ENCODE assay signal across 33 cellular contexts in the genomic region with DNA sequence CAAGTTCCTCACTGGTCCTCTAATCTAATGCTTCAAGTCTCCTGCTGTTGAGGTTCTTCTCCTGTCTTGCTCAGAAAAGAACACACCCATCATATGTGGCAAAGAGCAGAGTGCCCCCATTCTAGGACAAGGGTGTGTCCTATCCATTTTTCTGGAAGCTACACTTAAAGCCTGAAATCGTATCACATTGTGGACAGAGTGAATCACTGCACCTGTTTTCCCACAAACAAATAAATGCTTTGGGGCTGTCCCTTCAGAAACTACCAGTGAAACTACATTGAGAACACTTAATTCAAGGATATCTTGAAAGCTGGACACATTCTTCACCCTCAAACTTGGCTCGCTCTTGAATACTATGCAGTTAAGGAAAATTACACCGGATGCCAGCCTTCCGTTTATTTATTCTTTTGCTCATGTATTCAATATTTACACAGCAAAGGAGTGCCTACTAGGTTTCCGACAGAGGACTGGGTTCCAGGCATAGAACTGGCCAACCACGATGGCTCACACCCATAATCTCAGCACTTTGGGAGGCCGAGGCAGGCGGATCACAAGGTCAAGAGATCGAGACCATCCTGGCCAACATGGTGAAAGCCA.
"Had no signal": no experiment of that assay in that cellular context is flagged by ENCODE, and none has a peak within 500 bp of the region (broad histone marks: within the 10 kb centered on the region; RNA-seq: fewer than 3 reads in every experiment).

No MANE protein-coding gene starts in this region.

- H3K36me3 ChIP-seq: brain microvascular endothelial cell, WERI-Rb-1 had no signal

- H3K4me3 ChIP-seq: K562 had no signal

- ATAC-seq: activated CD8-positive, alpha-beta T cell treated with anti-CD3 and anti-CD28 coated beads for 36 hours; activated T-cell treated with anti-CD3 and anti-CD28 coated beads, Interleukin-2, amount 50 U/mL, for 72 hours; activated T-helper 17 cell treated with anti-CD3 and anti-CD28 coated beads, Interleukin-2, amount 50 U/mL, for 72 hours; K562; PC-3; Right ventricle myocardium inferior; SK-N-SH treated with all-trans-retinoic acid at 6 μM for 48 hours; T-cell; T-helper 17 cell had no signal

- H3K4me3 Mint-ChIP-seq: activated CD8-positive, alpha-beta T cell treated with anti-CD3 and anti-CD28 coated beads for 36 hours; activated naive CD8-positive, alpha-beta T cell treated with anti-CD3 and anti-CD28 coated beads for 36 hours; activated T-cell treated with anti-CD3 and anti-CD28 coated beads, Interleukin-2, amount 50 U/mL, for 72 hours; activated T-helper 17 cell treated with anti-CD3 and anti-CD28 coated beads, Interleukin-2, amount 50 U/mL, for 72 hours; T-cell; T-helper 17 cell had no signal

- H3K36me3 Mint-ChIP-seq: activated naive CD8-positive, alpha-beta T cell treated with anti-CD3 and anti-CD28 coated beads for 36 hours; T-cell had no signal

- H3K27ac ChIP-seq: brain microvascular endothelial cell, RWPE1, WERI-Rb-1 had no signal

- H3K4me1 Mint-ChIP-seq: activated naive CD8-positive, alpha-beta T cell treated with anti-CD3 and anti-CD28 coated beads for 36 hours; activated T-helper 17 cell treated with anti-CD3 and anti-CD28 coated beads, Interleukin-2, amount 50 U/mL, for 72 hours; T-cell; T-helper 17 cell had no signal

- H3K27me3 ChIP-seq: brain microvascular endothelial cell had no signal

- DNase-seq: activated CD8-positive, alpha-beta T cell treated with anti-CD3 and anti-CD28 coated beads for 36 hours; activated effector memory CD4-positive, alpha-beta T cell treated with anti-CD3 and anti-CD28 coated beads, Interleukin-2, amount 50 U/mL, for 16 hours; activated naive CD4-positive, alpha-beta T cell; activated naive CD4-positive, alpha-beta T cell treated with anti-CD3 and anti-CD28 coated beads, Interleukin-2, amount 50 U/mL, for 16 hours; activated naive CD8-positive, alpha-beta T cell treated with anti-CD3 and anti-CD28 coated beads for 36 hours; activated T-cell treated with anti-CD3 and anti-CD28 coated beads, Interleukin-2, amount 50 U/mL, for 1 hour; activated T-cell treated with anti-CD3 and anti-CD28 coated beads, Interleukin-2, amount 50 U/mL, for 72 hours; amniotic stem cell; aorta; brain microvascular endothelial cell; central memory CD4-positive, alpha-beta T cell; Karpas-422; MM.1S; MV-4-11; NCI-H1092; NCI-H1436 treated with DMSO at 0.1 percent for 48 hours; NCI-H187; NCI-H2081 treated with DMSO at 0.1 percent for 48 hours; NCI-H226; NCI-H446 treated with DMSO at 0.1 percent for 48 hours; NCI-H524 treated with DMSO at 0.1 percent for 48 hours; NCI-H748 treated with DMSO at 0.1 percent for 48 hours; NK-92 treated with Interleukin-12 subunit alpha and Interleukin-12 subunit beta, amount 100 ng/mL, for 24 hours; PC-3; SIG-M5; T-cell; T-helper 17 cell; WERI-Rb-1 had no signal

- H3K27ac Mint-ChIP-seq: activated CD8-positive, alpha-beta T cell treated with anti-CD3 and anti-CD28 coated beads for 36 hours; activated naive CD8-positive, alpha-beta T cell treated with anti-CD3 and anti-CD28 coated beads for 36 hours; activated T-cell treated with anti-CD3 and anti-CD28 coated beads, Interleukin-2, amount 50 U/mL, for 72 hours; activated T-helper 17 cell treated with anti-CD3 and anti-CD28 coated beads, Interleukin-2, amount 50 U/mL, for 72 hours; T-cell; T-helper 17 cell had no signal

- H3K27me3 Mint-ChIP-seq: activated CD8-positive, alpha-beta T cell treated with anti-CD3 and anti-CD28 coated beads for 36 hours; activated naive CD8-positive, alpha-beta T cell treated with anti-CD3 and anti-CD28 coated beads for 36 hours; activated T-helper 17 cell treated with anti-CD3 and anti-CD28 coated beads, Interleukin-2, amount 50 U/mL, for 72 hours; T-cell; T-helper 17 cell had no signal
